ENCODE assay signal across 6 cellular contexts in the genomic region with DNA sequence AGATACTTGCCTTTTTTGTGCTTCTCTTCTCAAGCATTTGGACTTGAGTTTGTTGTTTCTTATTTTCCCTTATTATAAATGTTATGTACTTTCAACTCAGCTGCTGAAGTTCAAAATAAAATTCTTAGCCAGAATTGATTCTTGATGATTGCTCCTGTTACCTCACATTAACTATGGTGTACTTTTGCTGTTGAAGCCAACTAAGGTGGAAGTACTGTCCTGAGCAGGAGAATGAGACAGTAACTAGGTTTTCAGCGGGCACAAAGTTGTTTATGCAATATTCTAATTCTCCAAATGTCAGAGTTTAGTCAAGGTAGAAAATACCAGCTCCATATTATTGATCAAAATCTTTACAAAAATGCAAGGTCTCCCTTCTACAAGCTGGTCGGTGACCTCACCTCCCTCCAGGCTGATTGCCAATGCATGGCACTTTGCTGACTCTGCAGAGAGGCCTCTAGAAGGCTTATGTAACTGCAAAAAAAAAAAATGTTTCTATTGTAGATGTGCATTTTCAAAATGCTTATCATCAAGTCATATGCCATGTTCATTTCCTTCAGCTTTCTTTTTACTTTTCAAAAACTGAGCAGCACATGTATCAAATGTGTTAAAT.
"Had no signal": no experiment of that assay in that cellular context is flagged by ENCODE, and none has a peak within 500 bp of the region (broad histone marks: within the 10 kb centered on the region; RNA-seq: fewer than 3 reads in every experiment).

No MANE protein-coding gene starts in this region.

- H2AFZ ChIP-seq: GM23338 had no signal

- DNase-seq: H7, HFFc6, IMR-90 had no signal

- H3K9me3 ChIP-seq: HAP-1 had no signal

- H3K27ac ChIP-seq: HL-60 had no signal

- H3K4me3 ChIP-seq: GM23338, HAP-1 had no signal

- H3K36me3 ChIP-seq: HAP-1 had no signal

- H3K4me2 ChIP-seq: GM23338 had no signal
